17 cellular contexts compared by ENCODE assay signal in genomic region chr5:137199201-137199600, GRCh38.
DNase-seq lines count a peak whose midpoint lies in the region; ATAC-seq, FAIRE-seq and TF ChIP-seq lines count a peak whose summit lies in the region.
"Had no signal": no experiment of that assay in that cellular context is flagged by ENCODE, and none has a peak within 500 bp of the region (broad histone marks: within the 10 kb centered on the region; RNA-seq: fewer than 3 reads in every experiment).

No MANE protein-coding gene starts in this region.

- 82 to 86% (median 84%) methylated on average over 6 of the region's 6 CpGs for WGBS in heart left ventricle, 4 donors

- H3K27ac Mint-ChIP-seq in HFFc6 (peak overlapping the region; percentile 89), nephron progenitor cell (peak overlapping the region; percentile 5)
- H3K27ac Mint-ChIP-seq in activated T-helper 17 cell treated with anti-CD3 and anti-CD28 coated beads, Interleukin-2, amount 50 U/mL, for 72 hours, result no peak overlapping the region
- no peak overlapping the region for H3K27ac Mint-ChIP-seq in activated CD4-positive, alpha-beta T cell treated with anti-CD3 and anti-CD28 coated beads, Interleukin-2, amount 10 ng/mL, durations not matched to agents 24 days and 14 days
- H3K27ac Mint-ChIP-seq: CD4-positive, CD25-positive, alpha-beta regulatory T cell had no signal

- no peak overlapping the region for H3K27ac ChIP-seq in heart left ventricle
- H3K27ac ChIP-seq: KMS-11 had no signal

- H3K4me3 ChIP-seq in heart left ventricle, result no peak overlapping the region
- H3K4me3 ChIP-seq: GM23248 had no signal

- H3K36me3 Mint-ChIP-seq in HFFc6 (ENCODE audit: low read depth) (no peaks in the 10 kb centered on the region), nephron progenitor cell (ENCODE audit: low read depth) (no peaks in the 10 kb centered on the region)
- no peaks in the 10 kb centered on the region for H3K36me3 Mint-ChIP-seq in activated T-helper 17 cell treated with anti-CD3 and anti-CD28 coated beads, Interleukin-2, amount 50 U/mL, for 72 hours (ENCODE audit: low read depth)
- H3K36me3 Mint-ChIP-seq in activated CD4-positive, alpha-beta T cell treated with anti-CD3 and anti-CD28 coated beads, Interleukin-2, amount 10 ng/mL, durations not matched to agents 24 days and 14 days (ENCODE audit: low read depth), result no peaks in the 10 kb centered on the region
- H3K36me3 Mint-ChIP-seq: CD4-positive, CD25-positive, alpha-beta regulatory T cell; CD8-positive, alpha-beta memory T cell had no signal

- TF ChIP-seq POLR2A in heart left ventricle (IDR thresholded peaks at IDR 0.05), result no peak

- peak; percentile 65 for ATAC-seq in activated T-helper 17 cell treated with anti-CD3 and anti-CD28 coated beads, Interleukin-2, amount 50 U/mL, for 72 hours (replicated peaks)
- no peak for ATAC-seq in GM19455 (IDR thresholded peaks at IDR 0.05; ENCODE audit: unreplicated experiment)
- ATAC-seq in heart left ventricle, result no peak

- H3K36me3 ChIP-seq in heart left ventricle, result no peaks in the 10 kb centered on the region
- H3K36me3 ChIP-seq: BE2C had no signal

- H3K9me3 Mint-ChIP-seq in HFFc6 (no peaks in the 10 kb centered on the region), nephron progenitor cell (no peaks in the 10 kb centered on the region)
- no peaks in the 10 kb centered on the region for H3K9me3 Mint-ChIP-seq in activated T-helper 17 cell treated with anti-CD3 and anti-CD28 coated beads, Interleukin-2, amount 50 U/mL, for 72 hours
- H3K9me3 Mint-ChIP-seq in activated CD4-positive, alpha-beta T cell treated with anti-CD3 and anti-CD28 coated beads, Interleukin-2, amount 10 ng/mL, durations not matched to agents 24 days and 14 days, result no peaks in the 10 kb centered on the region

- no peaks in the 10 kb centered on the region for H3K27me3 ChIP-seq in heart left ventricle
- H3K27me3 ChIP-seq: BE2C had no signal

- FAIRE-seq in GM19239 (lab: Jason Lieb, UNC), result no peak
- FAIRE-seq: G401.6, GM12891 had no signal

- H3K9me3 ChIP-seq in heart left ventricle, result no peaks in the 10 kb centered on the region
- H3K9me3 ChIP-seq: BE2C had no signal

- no peak for DNase-seq in HFFc6
- DNase-seq in M059J (ENCODE audit: low read depth), result peak; percentile 45
- no peak for DNase-seq in nephron progenitor cell
- no peak for DNase-seq in GM19239 (ENCODE audit: insufficient read length, low spot score)
- DNase-seq in heart left ventricle, result no peak
- DNase-seq in activated CD4-positive, alpha-beta T cell treated with anti-CD3 and anti-CD28 coated beads, Interleukin-2, amount 10 ng/mL, durations not matched to agents 24 days and 14 days, result no peak
- DNase-seq: BE2C; C1 segment of cervical spinal cord; CD4-positive, CD25-positive, alpha-beta regulatory T cell; CD8-positive, alpha-beta memory T cell; COR-L47 had no signal

- H3K4me1 Mint-ChIP-seq in HFFc6 (ENCODE audit: low read depth) (peaks cover 43% of the 10 kb centered on the region), nephron progenitor cell (peaks cover 19% of the 10 kb centered on the region)
- H3K4me1 Mint-ChIP-seq in activated T-helper 17 cell treated with anti-CD3 and anti-CD28 coated beads, Interleukin-2, amount 50 U/mL, for 72 hours, result no peaks in the 10 kb centered on the region
- no peaks in the 10 kb centered on the region for H3K4me1 Mint-ChIP-seq in activated CD4-positive, alpha-beta T cell treated with anti-CD3 and anti-CD28 coated beads, Interleukin-2, amount 10 ng/mL, durations not matched to agents 24 days and 14 days
- H3K4me1 Mint-ChIP-seq: CD4-positive, CD25-positive, alpha-beta regulatory T cell; CD8-positive, alpha-beta memory T cell had no signal

- TF ChIP-seq CTCF in HFFc6 (IDR thresholded peaks at IDR 0.05), result no peak
- TF ChIP-seq CTCF in nephron progenitor cell (IDR thresholded peaks at IDR 0.05), result no peak
- no peak for TF ChIP-seq CTCF in heart left ventricle (IDR thresholded peaks at IDR 0.05)

- intact Hi-C loops in heart left ventricle (cut with DNase I), result no loop called here
- intact Hi-C loops in activated CD4-positive, alpha-beta T cell treated with anti-CD3 and anti-CD28 coated beads, Interleukin-2, amount 10 ng/mL, durations not matched to agents 24 days and 14 days (cut with micrococcal nuclease), result no loop called here

- peak overlapping the region; percentile 72; the same call in 1 of the 2 replicates for H3K4me3 Mint-ChIP-seq in HFFc6
- no peak overlapping the region for H3K4me3 Mint-ChIP-seq in activated T-helper 17 cell treated with anti-CD3 and anti-CD28 coated beads, Interleukin-2, amount 50 U/mL, for 72 hours
- H3K4me3 Mint-ChIP-seq in nephron progenitor cell, result no peak overlapping the region
- no peak overlapping the region for H3K4me3 Mint-ChIP-seq in activated CD4-positive, alpha-beta T cell treated with anti-CD3 and anti-CD28 coated beads, Interleukin-2, amount 10 ng/mL, durations not matched to agents 24 days and 14 days
- H3K4me3 Mint-ChIP-seq: CD4-positive, CD25-positive, alpha-beta regulatory T cell; CD8-positive, alpha-beta memory T cell had no signal

- H3K27me3 Mint-ChIP-seq in HFFc6 (ENCODE audit: insufficient read depth), result no peaks in the 10 kb centered on the region; the same call in 1 of the 2 replicates
- peaks cover 5% of the 10 kb centered on the region for H3K27me3 Mint-ChIP-seq in activated T-helper 17 cell treated with anti-CD3 and anti-CD28 coated beads, Interleukin-2, amount 50 U/mL, for 72 hours
- H3K27me3 Mint-ChIP-seq in nephron progenitor cell (ENCODE audit: low read depth, poor library complexity), result peaks cover 5% of the 10 kb centered on the region
- no peaks in the 10 kb centered on the region for H3K27me3 Mint-ChIP-seq in activated CD4-positive, alpha-beta T cell treated with anti-CD3 and anti-CD28 coated beads, Interleukin-2, amount 10 ng/mL, durations not matched to agents 24 days and 14 days

- H3K4me1 ChIP-seq in heart left ventricle, result peaks cover 0 to 12% (median 0%) of the 10 kb centered on the region in 12 donors
- H3K4me1 ChIP-seq: BE2C had no signal

Comparison
In these comparisons a context has a peak if more than half of its experiments do, and no peak if none do; other contexts are left out.
1. H3K27ac Mint-ChIP-seq: peak in HFFc6 (single experiment) and nephron progenitor cell (single experiment); none in activated T-helper 17 cell treated with anti-CD3 and anti-CD28 coated beads, Interleukin-2, amount 50 U/mL, for 72 hours (single experiment) and activated CD4-positive, alpha-beta T cell treated with anti-CD3 and anti-CD28 coated beads, Interleukin-2, amount 10 ng/mL, durations not matched to agents 24 days and 14 days (single experiment).